ENCODE assay signal across 8 cellular contexts in the genomic region with DNA sequence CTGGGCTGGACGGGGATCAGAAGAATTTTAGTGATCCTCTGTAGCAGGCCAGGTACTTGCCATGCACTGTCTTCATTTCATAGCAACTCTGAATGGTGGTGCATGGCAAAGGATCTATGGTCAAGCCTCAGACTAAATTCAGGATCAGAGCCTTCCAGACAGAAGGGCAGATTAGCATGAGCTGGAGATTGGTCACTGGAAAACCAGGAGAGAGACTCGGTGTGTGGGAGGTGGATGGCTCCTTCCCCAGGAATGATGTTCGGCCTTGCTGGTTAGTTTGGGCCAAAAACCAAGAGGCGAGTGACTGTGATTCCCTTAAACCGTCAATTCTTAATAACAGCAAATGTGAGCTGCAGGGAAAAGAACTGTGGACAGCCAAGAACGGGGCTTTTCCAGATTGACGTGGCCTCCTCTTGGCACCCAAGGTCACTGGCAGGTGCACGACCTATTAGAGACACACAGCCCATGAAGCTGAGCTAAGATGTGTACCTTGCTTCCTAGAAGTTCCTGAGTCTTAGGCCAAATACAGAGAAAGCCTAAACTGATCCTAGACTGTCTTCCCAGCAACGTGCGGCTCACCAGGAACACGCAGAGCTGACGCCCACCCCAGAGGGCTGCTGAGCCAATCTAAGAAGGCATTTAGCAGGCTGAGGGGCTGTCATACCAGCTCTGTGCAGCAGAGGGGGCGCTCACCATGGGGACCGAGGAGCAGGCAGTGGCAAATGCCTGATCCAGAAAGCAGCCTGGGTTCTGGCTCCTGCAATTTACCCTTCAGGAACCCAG. TPM values are rescaled to one million over a fixed set of nuclear protein-coding genes. Genes with fewer than 3 reads are reported as not detected.
DNase-seq lines count a peak whose midpoint lies in the region; ATAC-seq and TF ChIP-seq lines count a peak whose summit lies in the region.

No MANE protein-coding gene starts in this region.

- H3K36me3 ChIP-seq in NT2/D1 (ENCODE audit: insufficient read depth, insufficient read length, low read length) = peaks cover 50% of the 10 kb centered on the region

- no peak for DNase-seq in AG09319 (ENCODE audit: extremely low read depth, low read depth)
- peak; percentile 52 for DNase-seq in GM19240 (ENCODE audit: insufficient read length, low spot score)
- peak; percentile 38 for DNase-seq in NT2/D1 (ENCODE audit: low read depth, low spot score)
- DNase-seq in activated CD8-positive, alpha-beta memory T cell treated with anti-CD3 and anti-CD28 coated beads, Interleukin-2, amount 50 U/mL, for 24 hours (ENCODE audit: extremely low read depth) = peak; percentile 40
- peak; percentile 78 for DNase-seq in epithelial cell of esophagus (ENCODE audit: low read depth)
- DNase-seq in natural killer cell = peak; percentile 66
- DNase-seq in stimulated activated effector memory CD8-positive, alpha-beta T cell treated with anti-CD3 and anti-CD28 coated beads, Interleukin-12 subunit alpha, Interleukin-12 subunit beta, amount 100 ng/mL, for 72 hours (ENCODE audit: low spot score in 2 of 2) = peak; percentile 68 to 86

- intact Hi-C loops in natural killer cell (cut with micrococcal nuclease) = loop anchor here (1.0 kb wide), 1 partner anchor 88 kb away; no protein-coding TSS in a partner anchor

- TF ChIP-seq POLR2A in GM18505 (IDR thresholded peaks at IDR 0.05; ENCODE audit: borderline replicate concordance, extremely low read depth, insufficient read depth, insufficient read length) = no peak

- peaks cover 7% of the 10 kb centered on the region for H3K4me1 ChIP-seq in NT2/D1 (ENCODE audit: insufficient read depth, insufficient read length)

- H3K36me3 Mint-ChIP-seq in natural killer cell = no peaks in the 10 kb centered on the region
- H3K36me3 Mint-ChIP-seq in stimulated activated effector memory CD8-positive, alpha-beta T cell treated with anti-CD3 and anti-CD28 coated beads, Interleukin-12 subunit alpha, Interleukin-12 subunit beta, amount 100 ng/mL, for 72 hours = no peaks in the 10 kb centered on the region

- H3K27ac Mint-ChIP-seq in natural killer cell = no peak overlapping the region
- no peak overlapping the region for H3K27ac Mint-ChIP-seq in stimulated activated effector memory CD8-positive, alpha-beta T cell treated with anti-CD3 and anti-CD28 coated beads, Interleukin-12 subunit alpha, Interleukin-12 subunit beta, amount 100 ng/mL, for 72 hours

- no peaks in the 10 kb centered on the region for H3K27me3 ChIP-seq in NT2/D1 (ENCODE audit: insufficient read depth, insufficient read length)

- H3K4me3 ChIP-seq in NT2/D1 (ENCODE audit: insufficient read length, low read depth) (no peak overlapping the region), epithelial cell of esophagus (ENCODE audit: low read length) (no peak overlapping the region)

- no peaks in the 10 kb centered on the region for H3K9me3 ChIP-seq in NT2/D1 (ENCODE audit: insufficient read depth, low read length)

- H3K4me3 Mint-ChIP-seq in natural killer cell = no peak overlapping the region
- H3K4me3 Mint-ChIP-seq in stimulated activated effector memory CD8-positive, alpha-beta T cell treated with anti-CD3 and anti-CD28 coated beads, Interleukin-12 subunit alpha, Interleukin-12 subunit beta, amount 100 ng/mL, for 72 hours = no peak overlapping the region

- no peaks in the 10 kb centered on the region for H3K9me3 Mint-ChIP-seq in natural killer cell
- no peaks in the 10 kb centered on the region for H3K9me3 Mint-ChIP-seq in stimulated activated effector memory CD8-positive, alpha-beta T cell treated with anti-CD3 and anti-CD28 coated beads, Interleukin-12 subunit alpha, Interleukin-12 subunit beta, amount 100 ng/mL, for 72 hours

- TF ChIP-seq CTCF in AG09319 (IDR thresholded peaks at IDR 0.05; ENCODE audit: low read depth, low read length) = peak; percentile 96
- peak; percentile 89 for TF ChIP-seq CTCF in epithelial cell of esophagus (IDR thresholded peaks at IDR 0.05; ENCODE audit: insufficient read depth, low read depth, low read length, missing control alignments)
- peak; percentile 88 for TF ChIP-seq CTCF in natural killer cell (IDR thresholded peaks at IDR 0.05)

- H3K4me1 Mint-ChIP-seq in natural killer cell = no peaks in the 10 kb centered on the region
- H3K4me1 Mint-ChIP-seq in stimulated activated effector memory CD8-positive, alpha-beta T cell treated with anti-CD3 and anti-CD28 coated beads, Interleukin-12 subunit alpha, Interleukin-12 subunit beta, amount 100 ng/mL, for 72 hours = no peaks in the 10 kb centered on the region

- no peak overlapping the region for H3K9ac ChIP-seq in NT2/D1 (ENCODE audit: insufficient read length, low read depth)

- no peaks in the 10 kb centered on the region for H3K27me3 Mint-ChIP-seq in natural killer cell (ENCODE audit: low read depth in 2 of 2)

- ATAC-seq in natural killer cell (peak; percentile 65 to 91 (median 88)), GM18505 (IDR thresholded peaks at IDR 0.05; ENCODE audit: unreplicated experiment) (no peak)
- peak; percentile 66 for ATAC-seq in stimulated activated effector memory CD8-positive, alpha-beta T cell treated with anti-CD3 and anti-CD28 coated beads, Interleukin-12 subunit alpha, Interleukin-12 subunit beta, amount 100 ng/mL, for 72 hours

RNA-seq across cellular contexts. Expression of a gene that starts 18.5 kb away (rescaled TPM):
- total RNA-seq in natural killer cell = 1 to 10 TPM; 3.4 to 4.1 (median 3.7) TPM

RNA-seq across cellular contexts. Expression of a gene that starts 24.4 kb away (rescaled TPM):
- not detected for total RNA-seq in natural killer cell
